In the genomic region with DNA sequence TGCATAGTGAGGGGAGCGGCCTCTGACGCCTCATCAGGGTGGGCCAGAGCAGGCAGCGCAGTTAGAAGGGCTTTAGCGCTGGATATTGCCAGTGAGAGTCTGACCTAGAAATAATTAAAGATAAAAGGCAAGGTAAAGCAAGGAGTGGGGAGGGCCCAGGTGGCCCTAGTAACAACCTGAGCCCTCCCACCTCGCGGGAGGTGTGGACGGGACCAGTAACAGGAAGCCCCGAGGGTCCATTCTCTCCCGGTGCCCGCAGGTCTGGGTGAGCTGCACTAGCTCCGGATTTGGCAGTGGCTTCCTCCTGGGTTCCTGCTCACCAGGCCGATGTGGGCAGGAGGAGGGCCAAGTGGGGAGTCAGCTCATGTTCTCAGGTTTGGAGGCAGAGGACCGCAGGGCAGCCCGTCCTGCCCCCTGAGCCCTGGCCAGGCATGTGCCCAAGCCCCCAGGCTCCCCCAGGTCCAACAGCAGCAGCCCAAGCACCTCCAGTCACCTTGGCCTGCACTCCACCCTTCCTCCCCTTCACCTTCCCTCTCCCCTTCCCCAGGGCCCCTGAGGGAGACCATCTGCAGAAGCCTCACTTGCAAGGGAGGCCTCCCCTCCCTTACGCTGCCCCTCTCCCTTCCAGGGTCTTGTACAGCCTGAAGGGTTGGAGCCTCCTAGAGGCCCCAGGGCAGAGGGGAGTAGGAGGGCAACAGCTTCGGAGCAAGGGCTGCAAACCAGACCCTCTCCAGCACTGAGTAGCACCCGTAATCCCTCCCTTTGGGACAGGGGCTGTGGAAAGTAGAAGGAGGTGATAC, we compare ENCODE assay signal across 18 cellular contexts.
DNase-seq lines count a peak whose midpoint lies in the region; ATAC-seq and TF ChIP-seq lines count a peak whose summit lies in the region.
"Had no signal": no experiment of that assay in that cellular context is flagged by ENCODE, and none has a peak within 500 bp of the region (broad histone marks: within the 10 kb centered on the region; RNA-seq: fewer than 3 reads in every experiment).

No MANE protein-coding gene starts in this region.

- no peaks in the 10 kb centered on the region for H3K36me3 ChIP-seq in BLaER1
- H3K36me3 ChIP-seq in mesendoderm (ENCODE audit: control insufficient read depth, insufficient read depth, low read length): no peaks in the 10 kb centered on the region
- peaks cover 5 to 42% (median 29%) of the 10 kb centered on the region in 4 donors for H3K36me3 ChIP-seq in sigmoid colon

- POLR2A ChIA-PET in GM10248 (lab: Yijun Ruan, JAX): no interaction called here

- H3K9ac ChIP-seq in BLaER1 (no peak overlapping the region), mesendoderm (ENCODE audit: low read length) (no peak overlapping the region)

- no peaks in the 10 kb centered on the region for H3K9me3 ChIP-seq in BLaER1
- no peaks in the 10 kb centered on the region for H3K9me3 ChIP-seq in sigmoid colon
- H3K9me3 ChIP-seq: SJSA1 had no signal

- DNase-seq in mesendoderm (no peak), sigmoid colon (peak; percentile 55), iPS-NIHi11 (ENCODE audit: low spot score) (no peak), GM10266 (ENCODE audit: extremely low spot score) (no peak), GM10248 (ENCODE audit: extremely low spot score) (no peak)
- DNase-seq: C1 segment of cervical spinal cord, DND-41, KG1, NCI-H1092, NCI-H146, NCI-H446 treated with DMSO at 0.1 percent for 48 hours, NCI-H82, PC-3 had no signal

- H3K4me1 ChIP-seq in BLaER1 (peaks cover 32% of the 10 kb centered on the region), mesendoderm (ENCODE audit: control insufficient read depth, low read depth, low read length) (no peaks in the 10 kb centered on the region), sigmoid colon (peaks cover 0 to 27% (median 21%) of the 10 kb centered on the region in 4 donors)

- no peak overlapping the region for H3K23ac ChIP-seq in mesendoderm (ENCODE audit: low read length)

- H4K20me1 ChIP-seq in BLaER1: no peaks in the 10 kb centered on the region

- H2AK5ac ChIP-seq in mesendoderm (ENCODE audit: low read length): no peak overlapping the region

- H2BK5ac ChIP-seq in mesendoderm (ENCODE audit: low read length): no peak overlapping the region

- H3K27ac ChIP-seq in BLaER1 (no peak overlapping the region), angular gyrus (ENCODE audit: low read depth, low read length) (peak overlapping the region; percentile 43), mesendoderm (ENCODE audit: low read depth, low read length) (no peak overlapping the region), sigmoid colon (peak overlapping the region in 3 of 4 donors; percentile 46 to 57 (median 49))
- H3K27ac ChIP-seq: RWPE1, SJSA1 had no signal

- no peak overlapping the region for H3K18ac ChIP-seq in mesendoderm (ENCODE audit: low read length)

- H4K5ac ChIP-seq in mesendoderm (ENCODE audit: low read length): no peak overlapping the region

- no peaks in the 10 kb centered on the region for H3K79me2 ChIP-seq in mesendoderm (ENCODE audit: control insufficient read depth, insufficient read depth, low read length)

- H3K79me1 ChIP-seq in mesendoderm (ENCODE audit: low read length): no peaks in the 10 kb centered on the region

- no peak overlapping the region for H2BK120ac ChIP-seq in mesendoderm (ENCODE audit: low read depth, low read length)

- TF ChIP-seq EP300 in sigmoid colon (IDR thresholded peaks at IDR 0.05): no peak

- ATAC-seq in GM21390 (IDR thresholded peaks at IDR 0.05; ENCODE audit: unreplicated experiment): no peak
- ATAC-seq: PC-3 had no signal

- CTCF ChIA-PET in GM10248 (lab: Yijun Ruan, JAX): no interaction called here

- TF ChIP-seq POLR2A in sigmoid colon (IDR thresholded peaks at IDR 0.05): no peak

- H2BK15ac ChIP-seq in mesendoderm (replicated peaks; ENCODE audit: low read depth): no peak overlapping the region

- H3K4ac ChIP-seq in mesendoderm (ENCODE audit: low read depth, low read length): no peak overlapping the region

- intact Hi-C loops in sigmoid colon (cut with DNase I): no loop called here

- H3K27me3 ChIP-seq in BLaER1: no peaks in the 10 kb centered on the region
- no peaks in the 10 kb centered on the region for H3K27me3 ChIP-seq in mesendoderm (ENCODE audit: insufficient read depth, low read length, poor library complexity)
- no peaks in the 10 kb centered on the region for H3K27me3 ChIP-seq in sigmoid colon
- H3K27me3 ChIP-seq: SJSA1 had no signal

- WGBS in mesendoderm (ENCODE audit: extremely low coverage, insufficient coverage, low lambda C conversion rate): no CpG with 5 or more reads among the region's 17 CpGs
- WGBS in sigmoid colon, 2 donors: 68 to 78% methylated on average over 17 of the region's 17 CpGs

- H3K4me3 ChIP-seq in BLaER1 (no peak overlapping the region), mesendoderm (ENCODE audit: low read length) (no peak overlapping the region), sigmoid colon (no peak overlapping the region)
- H3K4me3 ChIP-seq: SJSA1 had no signal

- TF ChIP-seq CTCF in sigmoid colon (IDR thresholded peaks at IDR 0.05): no peak
- TF ChIP-seq CTCF in GM10266 (IDR thresholded peaks at IDR 0.05; ENCODE audit: control insufficient read depth, insufficient read depth, low read depth, missing control alignments): no peak
- no peak for TF ChIP-seq CTCF in GM10248 (IDR thresholded peaks at IDR 0.05; ENCODE audit: control extremely low read depth, extremely low read depth, low read depth, missing control alignments)

- H3K4me2 ChIP-seq in BLaER1 (peak overlapping the region; percentile 66), mesendoderm (ENCODE audit: low read length) (no peak overlapping the region)

- H3K56ac ChIP-seq in mesendoderm (ENCODE audit: low read length): peak overlapping the region; percentile 2

- no peak overlapping the region for H4K8ac ChIP-seq in mesendoderm (ENCODE audit: low read depth, low read length)

Comparison
In these comparisons a context has a peak if more than half of its experiments do, and no peak if none do; other contexts are left out.
1. H3K27ac ChIP-seq: peak in angular gyrus (single experiment) and sigmoid colon (3 of 4); none in BLaER1 (single experiment) and mesendoderm (single experiment).